11 cellular contexts compared by ENCODE assay signal in genomic region chr17:30377574-30377973, GRCh38. TPM values are rescaled to one million over a fixed set of nuclear protein-coding genes. Genes with fewer than 3 reads are reported as not detected.
DNase-seq lines count a peak whose midpoint lies in the region; ATAC-seq, FAIRE-seq and TF ChIP-seq lines count a peak whose summit lies in the region.
"Had no signal": no experiment of that assay in that cellular context is flagged by ENCODE, and none has a peak within 500 bp of the region (broad histone marks: within the 10 kb centered on the region; RNA-seq: fewer than 3 reads in every experiment).

No MANE protein-coding gene starts in this region.

- H3K9me3 ChIP-seq in Caco-2 (no peaks in the 10 kb centered on the region), Peyer's patch (no peaks in the 10 kb centered on the region), H1 (ENCODE audit: insufficient read depth in 2 of 2, low read depth in 1 of 2, low read length in 1 of 2) (no peaks in the 10 kb centered on the region), heart left ventricle (no peaks in the 10 kb centered on the region)
- H3K9me3 ChIP-seq: breast epithelium, esophagus squamous epithelium had no signal

- H3K4me3 Mint-ChIP-seq in Caco-2 (ENCODE audit: unreplicated experiment): peak overlapping the region; percentile 88
- H3K4me3 Mint-ChIP-seq in osteocyte (ENCODE audit: unreplicated experiment): peak overlapping the region; percentile 88

- intact Hi-C loops in Caco-2 (cut with micrococcal nuclease; ENCODE audit: unreplicated experiment): no loop called here
- intact Hi-C loops in heart left ventricle (cut with DNase I): loop anchor here in 3 of 10 donors (5.0 kb wide), 1 partner anchor 35 kb away; no protein-coding TSS in a partner anchor

- TF ChIP-seq RAD21 in H1 (IDR thresholded peaks at IDR 0.05 in 1 of 2, conservative IDR thresholded peaks at IDR 0.05 in 1 of 2; ENCODE audit: low read depth in 2 of 2, low read length in 2 of 2): no peak

- H2BK15ac ChIP-seq in H1 (ENCODE audit: low read length): no peak overlapping the region

- no peak for TF ChIP-seq POLR2A in Peyer's patch (IDR thresholded peaks at IDR 0.05)
- TF ChIP-seq POLR2A in H1 (IDR thresholded peaks at IDR 0.05; ENCODE audit: control extremely low read depth in 1 of 2, low read depth in 2 of 2, low read length in 2 of 2): no peak
- TF ChIP-seq POLR2A in heart left ventricle (IDR thresholded peaks at IDR 0.05): no peak

- no peak overlapping the region for H3K18ac ChIP-seq in H1 (ENCODE audit: extremely low read depth, low read length)

- H3K9me3 Mint-ChIP-seq in Caco-2 (ENCODE audit: unreplicated experiment) (no peaks in the 10 kb centered on the region), osteocyte (ENCODE audit: unreplicated experiment) (no peaks in the 10 kb centered on the region)

- H3K4me1 ChIP-seq in Caco-2: peaks cover 40% of the 10 kb centered on the region
- H3K4me1 ChIP-seq in Peyer's patch: peaks cover 0 to 37% (median 3%) of the 10 kb centered on the region in 4 donors
- H3K4me1 ChIP-seq in H1 (replicated peaks in 1 of 4; ENCODE audit: control insufficient read depth in 3 of 4, insufficient read depth in 4 of 4, low read length in 3 of 4): peaks cover 3 to 4% (median 3%) of the 10 kb centered on the region in 4 experiments; a peak in 5 of 7 replicates
- H3K4me1 ChIP-seq in heart left ventricle: peaks cover 0 to 45% (median 32%) of the 10 kb centered on the region in 12 donors

- no peak overlapping the region for H4K5ac ChIP-seq in H1 (ENCODE audit: insufficient read length, low read depth, low read length)

- 91% methylated on average over 5 of the region's 5 CpGs; no CpG with 5 or more reads in 1 of the 2 experiments for WGBS in H1 (ENCODE audit: extremely low coverage in 1 of 2, insufficient coverage in 1 of 2, insufficient read length in 1 of 2, insufficient replicate concordance in 2 of 2, low coverage in 1 of 2, low lambda C conversion rate in 2 of 2, missing lambda C conversion rate in 1 of 2), 2 experiments
- WGBS in heart left ventricle, 4 donors: 95 to 98% (median 97%) methylated on average over 5 of the region's 5 CpGs

- H3K14ac ChIP-seq in H1 (ENCODE audit: insufficient read length): no peak overlapping the region

- peaks cover 10 to 15% of the 10 kb centered on the region in 2 experiments for H4K20me1 ChIP-seq in H1 (replicated peaks in 1 of 2; ENCODE audit: control insufficient read depth in 1 of 2, insufficient read depth in 2 of 2, low read length in 2 of 2)

- H3K36me3 Mint-ChIP-seq in Caco-2 (ENCODE audit: insufficient read depth, unreplicated experiment): peaks cover 16% of the 10 kb centered on the region
- no peaks in the 10 kb centered on the region for H3K36me3 Mint-ChIP-seq in osteocyte (ENCODE audit: unreplicated experiment)

- peaks cover 10% of the 10 kb centered on the region for H3K23me2 ChIP-seq in H1 (ENCODE audit: low read depth, low read length)

- H4K91ac ChIP-seq in H1 (replicated peaks; ENCODE audit: insufficient read length, low read length): no peak overlapping the region

- no peaks in the 10 kb centered on the region for H3K27me3 ChIP-seq in Caco-2 (replicated peaks; ENCODE audit: control insufficient read depth, insufficient read depth, low read length)
- no peaks in the 10 kb centered on the region for H3K27me3 ChIP-seq in Peyer's patch
- H3K27me3 ChIP-seq in H1 (replicated peaks in 1 of 4; ENCODE audit: control insufficient read depth in 3 of 4, extremely low read depth in 1 of 4, insufficient read depth in 3 of 4, low read length in 3 of 4): peaks cover 5 to 26% (median 20%) of the 10 kb centered on the region in 4 experiments
- H3K27me3 ChIP-seq in heart left ventricle: no peaks in the 10 kb centered on the region
- H3K27me3 ChIP-seq: breast epithelium, esophagus squamous epithelium had no signal

- no peak overlapping the region for H2AFZ ChIP-seq in H1 (ENCODE audit: low read length)

- no peak overlapping the region for H3K9ac ChIP-seq in H1 (replicated peaks in 1 of 4; ENCODE audit: extremely low read depth in 1 of 4, low read depth in 3 of 4, low read length in 3 of 4)

- ATAC-seq in heart left ventricle: no peak
- ATAC-seq in HG02678 (IDR thresholded peaks at IDR 0.05; ENCODE audit: unreplicated experiment): no peak
- ATAC-seq: SK-N-SH treated with all-trans-retinoic acid at 6 μM for 48 hours had no signal

- no peak overlapping the region for H3K4ac ChIP-seq in H1 (replicated peaks; ENCODE audit: insufficient read length, low read depth, low read length)

- no peak overlapping the region for H3K56ac ChIP-seq in H1 (replicated peaks; ENCODE audit: insufficient read length, low read depth, low read length)

- H2BK12ac ChIP-seq in H1 (ENCODE audit: low read depth, low read length): no peak overlapping the region; the same call in 1 of the 2 replicates

- no peak overlapping the region for H2BK120ac ChIP-seq in H1 (replicated peaks; ENCODE audit: low read depth, low read length)

- TF ChIP-seq CTCF in Caco-2 (IDR thresholded peaks at IDR 0.05; ENCODE audit: insufficient read depth in 1 of 2, low read depth in 1 of 2, low read length in 1 of 2, severe bottlenecking in 1 of 2, unreplicated experiment in 1 of 2): no peak
- no peak for TF ChIP-seq CTCF in Peyer's patch (IDR thresholded peaks at IDR 0.05)
- no peak for TF ChIP-seq CTCF in H1 (IDR thresholded peaks at IDR 0.05; ENCODE audit: control extremely low read depth in 1 of 3, insufficient read depth in 1 of 3, low read depth in 1 of 3, low read length in 3 of 3)
- no peak for TF ChIP-seq CTCF in osteocyte (IDR thresholded peaks at IDR 0.05)
- TF ChIP-seq CTCF in heart left ventricle (IDR thresholded peaks at IDR 0.05): no peak

- peaks cover 0 to 23% of the 10 kb centered on the region in 2 experiments; a peak in 2 of 4 replicates for H3K79me2 ChIP-seq in H1 (ENCODE audit: control insufficient read depth in 1 of 2, insufficient read depth in 2 of 2, low read length in 2 of 2)

- peaks cover 35% of the 10 kb centered on the region for H3K4me1 Mint-ChIP-seq in Caco-2 (ENCODE audit: low read depth, unreplicated experiment)
- H3K4me1 Mint-ChIP-seq in osteocyte (ENCODE audit: unreplicated experiment): peaks cover 46% of the 10 kb centered on the region

- POLR2A ChIA-PET in Caco-2 (lab: Charles Lee): interaction anchor here (0.6 kb wide), 2 partner anchors 18 to 19 kb away, joined by 3 to 4 read pairs; no protein-coding TSS in a partner anchor
- POLR2A ChIA-PET in H1 (lab: Charles Lee; ENCODE audit: partially characterized antibody): interaction anchor here (2.1 kb wide), 1 partner anchor 9 kb away, joined by 5 read pairs; no protein-coding TSS in a partner anchor

- no peak overlapping the region for H4K8ac ChIP-seq in H1 (ENCODE audit: extremely low read depth, insufficient read depth, low read length)

- H3K4me2 ChIP-seq in H1 (ENCODE audit: insufficient read depth in 1 of 2, low read depth in 2 of 2, low read length in 2 of 2): peak overlapping the region; percentile 86 to 88; a peak in 2 of 4 replicates

- no peak overlapping the region for H2BK5ac ChIP-seq in H1 (ENCODE audit: low read depth, low read length)

- no TSS peak for BruUV-seq in Caco-2 (replicated peaks; lab: Mats Ljungman, UMichigan)

- no peak for DNase-seq in Caco-2
- DNase-seq in Peyer's patch: no peak
- no peak for DNase-seq in H1 (ENCODE audit: low read depth in 1 of 2, low spot score in 2 of 2)
- DNase-seq in osteocyte (ENCODE audit: extremely low spot score, unreplicated experiment): no peak
- no peak for DNase-seq in heart left ventricle
- no peak for DNase-seq in SHP77 treated with DMSO at 0.1 percent for 48 hours (lab: John Stamatoyannopoulos, UW)
- DNase-seq: esophagus squamous epithelium had no signal

- H2BK20ac ChIP-seq in H1 (ENCODE audit: low read length): no peak overlapping the region

- H3K27ac Mint-ChIP-seq in Caco-2 (ENCODE audit: unreplicated experiment) (peak overlapping the region; percentile 86), osteocyte (ENCODE audit: unreplicated experiment) (no peak overlapping the region)

- no peak for FAIRE-seq in H1 (lab: Jason Lieb, UNC)

- H2AK5ac ChIP-seq in H1 (ENCODE audit: low read depth, low read length): no peak overlapping the region

- CTCF ChIA-PET in Caco-2 (lab: Charles Lee): interaction anchor here (1.4 kb wide), 1 partner anchor 100 kb away, joined by 3 read pairs; the partner anchor contains the start of gene GOSR1
- CTCF ChIA-PET in H1 (lab: Charles Lee; ENCODE audit: partially characterized antibody): interaction anchor here (0.9 to 1.5 kb wide), 3 partner anchors 11 to 273 kb away, joined by 3 to 6 read pairs (median 5); no protein-coding TSS in a partner anchor

- H3K36me3 ChIP-seq in Caco-2 (ENCODE audit: control insufficient read depth, insufficient read depth, low read length) (no peaks in the 10 kb centered on the region), Peyer's patch (no peaks in the 10 kb centered on the region), H1 (ENCODE audit: control insufficient read depth in 2 of 4, insufficient read depth in 4 of 4, low read length in 3 of 4) (no peaks in the 10 kb centered on the region), heart left ventricle (no peaks in the 10 kb centered on the region)
- H3K36me3 ChIP-seq: breast epithelium, esophagus squamous epithelium had no signal

- H3K23ac ChIP-seq in H1 (ENCODE audit: insufficient read length): no peak overlapping the region

- no peaks in the 10 kb centered on the region for H3K79me1 ChIP-seq in H1 (ENCODE audit: low read depth, low read length)

- H3K27ac ChIP-seq in Peyer's patch: peak overlapping the region; percentile 83 to 88 (median 86)
- no peak overlapping the region for H3K27ac ChIP-seq in H1 (ENCODE audit: low read depth, low read length)
- peak overlapping the region in 1 of 12 donors; percentile 92 for H3K27ac ChIP-seq in heart left ventricle

- H3K4me3 ChIP-seq in Caco-2 (ENCODE audit: low read depth, low read length): no peak overlapping the region
- no peak overlapping the region for H3K4me3 ChIP-seq in Peyer's patch
- peak overlapping the region in 1 of 4 experiments; percentile 85; a peak in 1 of 8 replicates for H3K4me3 ChIP-seq in H1 (ENCODE audit: extremely low read depth in 1 of 4, insufficient read depth in 2 of 4, low read depth in 3 of 4, low read length in 4 of 4)
- H3K4me3 ChIP-seq in heart left ventricle: no peak overlapping the region

- TF ChIP-seq EP300 in H1 (IDR thresholded peaks at IDR 0.05; ENCODE audit: borderline replicate concordance in 1 of 2, low read depth in 2 of 2, low read length in 2 of 2): no peak

- H3K27me3 Mint-ChIP-seq in Caco-2 (ENCODE audit: insufficient read depth, unreplicated experiment) (no peaks in the 10 kb centered on the region), osteocyte (ENCODE audit: unreplicated experiment) (peaks cover 16% of the 10 kb centered on the region)

RNA-seq across cellular contexts. Expression of gene CPD, which starts 1.2 kb away (rescaled TPM):
- total RNA-seq in Caco-2 (2022) (127 and 149 TPM in 2 replicates), Peyer's patch (100 to 1,000 TPM in 3 of 4 donors, 1 to 10 TPM in 1; 9.9 to 242 (median 143) TPM), osteocyte (70.1 and 72.4 TPM in 2 replicates), heart left ventricle (10 to 100 TPM; 18.9 to 54.2 (median 31.8) TPM)
- 40.6 and 46.2 TPM in 2 replicates for total RNA-seq in H1 (2021; fragmentation: NEBNext Ultra II Directional; extraction: Animal tissue kit (Norgen Biotek cat#: 25700))
- polyA plus RNA-seq in H1 (2011; rRNA removed) (5.8 and 8.6 TPM in 2 replicates), heart left ventricle (10 to 100 TPM in 1 of 2 donors, 1 to 10 TPM in 1; 3.6 to 36.7 TPM)
- 9.1 TPM for polyA plus RNA-seq in H1 (2011; cell fraction: cytosol; rRNA removed)
- polyA plus RNA-seq in H1 (2011; cell fraction: nucleus; rRNA removed): 14.1 TPM
- 14.2 to 22.0 TPM (median 18.0 TPM) in 4 replicates for polyA plus RNA-seq in H1 (2012, experiment 1 of 2)
- 1.0 TPM for polyA plus RNA-seq in H1 (2012, experiment 2 of 2)
- polyA plus RNA-seq in H1 (2013, experiment 1 of 2): 33.8 TPM
- 28.8 TPM for polyA plus RNA-seq in H1 (2013, experiment 2 of 2)
- 63.8 and 126 TPM in 2 replicates for polyA minus RNA-seq in H1 (2011; rRNA and poly(A)+ RNA removed)
- polyA minus RNA-seq in H1 (2011; cell fraction: cytosol; rRNA and poly(A)+ RNA removed): 54.1 TPM
- 47.9 TPM for polyA minus RNA-seq in H1 (2011; cell fraction: nucleus; rRNA and poly(A)+ RNA removed)

RNA-seq across cellular contexts. Expression of gene TMIGD1, which starts 43.7 kb away (rescaled TPM):
- total RNA-seq in Caco-2 (2022) (not detected in 2 replicates), Peyer's patch (100 to 1,000 TPM in 3 of 4 donors, 1 to 10 TPM in 1; 5.0 to 684 (median 290) TPM), osteocyte (not detected in 2 replicates), heart left ventricle (not detected)
- total RNA-seq in H1 (2021; fragmentation: NEBNext Ultra II Directional; extraction: Animal tissue kit (Norgen Biotek cat#: 25700)): not detected in 2 replicates
- polyA plus RNA-seq in H1 (2011; rRNA removed) (not detected in 2 replicates), heart left ventricle (not detected)
- not detected for polyA plus RNA-seq in H1 (2011; cell fraction: cytosol; rRNA removed)
- not detected for polyA plus RNA-seq in H1 (2011; cell fraction: nucleus; rRNA removed)
- polyA plus RNA-seq in H1 (2012, experiment 1 of 2): not detected in 4 replicates
- polyA plus RNA-seq in H1 (2012, experiment 2 of 2): not detected
- not detected for polyA plus RNA-seq in H1 (2013, experiment 1 of 2)
- not detected for polyA plus RNA-seq in H1 (2013, experiment 2 of 2)
- polyA minus RNA-seq in H1 (2011; rRNA and poly(A)+ RNA removed): not detected in 2 replicates
- not detected for polyA minus RNA-seq in H1 (2011; cell fraction: cytosol; rRNA and poly(A)+ RNA removed)
- not detected for polyA minus RNA-seq in H1 (2011; cell fraction: nucleus; rRNA and poly(A)+ RNA removed)
- total RNA-seq: activated CD8-positive, alpha-beta memory T cell treated with anti-CD3 and anti-CD28 coated beads for 36 hours; esophagus squamous epithelium had no signal
